In genomic region chr4:52841707-52842456, GRCh38 we compare ENCODE assay signal across 13 cellular contexts. TPM values are rescaled to one million over a fixed set of nuclear protein-coding genes. Genes with fewer than 3 reads are reported as not detected.
DNase-seq lines count a peak whose midpoint lies in the region; ATAC-seq and TF ChIP-seq lines count a peak whose summit lies in the region.
"Had no signal": no experiment of that assay in that cellular context is flagged by ENCODE, and none has a peak within 500 bp of the region (broad histone marks: within the 10 kb centered on the region; RNA-seq: fewer than 3 reads in every experiment).

No MANE protein-coding gene starts in this region.

- POLR2A ChIA-PET in MCF 10A (lab: Yijun Ruan, JAX) = interaction anchor here (0.7 to 0.9 kb wide), 2 partner anchors 11 to 201 kb away, joined by 3 to 4 read pairs; no protein-coding TSS in a partner anchor

- no peak for TF ChIP-seq POLR2A in breast epithelium (IDR thresholded peaks at IDR 0.05)

- CTCF ChIA-PET in MCF 10A (lab: Yijun Ruan, JAX) = interaction anchor here (0.6 kb wide), 1 partner anchor 129 kb away, joined by 3 read pairs; no protein-coding TSS in a partner anchor

- peaks cover 25% of the 10 kb centered on the region for H3K4me1 Mint-ChIP-seq in MCF 10A (ENCODE audit: insufficient read depth, unreplicated experiment)
- H3K4me1 Mint-ChIP-seq: activated naive CD4-positive, alpha-beta T cell treated with anti-CD3 and anti-CD28 coated beads, Interleukin-2, amount 50 U/mL, for 24 hours had no signal

- no peaks in the 10 kb centered on the region for H3K36me3 Mint-ChIP-seq in MCF 10A (ENCODE audit: insufficient read depth, unreplicated experiment)
- H3K36me3 Mint-ChIP-seq: activated naive CD4-positive, alpha-beta T cell treated with anti-CD3 and anti-CD28 coated beads, Interleukin-2, amount 50 U/mL, for 24 hours had no signal

- H3K9me3 ChIP-seq in breast epithelium = no peaks in the 10 kb centered on the region
- H3K9me3 ChIP-seq: A549 had no signal

- H3K4me3 Mint-ChIP-seq in MCF 10A (ENCODE audit: unreplicated experiment) = no peak overlapping the region
- H3K4me3 Mint-ChIP-seq: activated naive CD4-positive, alpha-beta T cell treated with anti-CD3 and anti-CD28 coated beads, Interleukin-2, amount 50 U/mL, for 24 hours had no signal

- no peak for ATAC-seq in HG03439 (IDR thresholded peaks at IDR 0.05; ENCODE audit: unreplicated experiment)
- ATAC-seq: A549, esophagus mucosa had no signal

- TF ChIP-seq CTCF in breast epithelium (IDR thresholded peaks at IDR 0.05) = no peak
- no peak for TF ChIP-seq CTCF in MCF 10A (IDR thresholded peaks at IDR 0.05; ENCODE audit: unreplicated experiment)

- no peaks in the 10 kb centered on the region for H3K27me3 Mint-ChIP-seq in MCF 10A (ENCODE audit: insufficient read depth, unreplicated experiment)
- H3K27me3 Mint-ChIP-seq: activated naive CD4-positive, alpha-beta T cell treated with anti-CD3 and anti-CD28 coated beads, Interleukin-2, amount 50 U/mL, for 24 hours had no signal

- no peak overlapping the region for H3K27ac Mint-ChIP-seq in MCF 10A (ENCODE audit: low read depth, unreplicated experiment)
- H3K27ac Mint-ChIP-seq: activated naive CD4-positive, alpha-beta T cell treated with anti-CD3 and anti-CD28 coated beads, Interleukin-2, amount 50 U/mL, for 24 hours had no signal

- H3K4me3 ChIP-seq in breast epithelium = peak overlapping the region in 1 of 3 donors; percentile 30
- H3K4me3 ChIP-seq: A549 had no signal

- DNase-seq in breast epithelium (ENCODE audit: low spot score in 2 of 2) (no peak), MCF 10A (ENCODE audit: unreplicated experiment) (no peak), head of caudate nucleus (peak in 27 of 42 donors; percentile 19 to 70 (median 42)), nucleus accumbens (lab: John Stamatoyannopoulos, UW) (peak in 37 of 56 donors; percentile 3 to 68 (median 31)), NCI-H1105 treated with DMSO at 0.1 percent for 48 hours (lab: John Stamatoyannopoulos, UW) (no peak), GM03348 (ENCODE audit: low spot score) (no peak)
- no peak for DNase-seq in activated CD4-positive, alpha-beta T cell treated with anti-CD3 and anti-CD28 coated beads for 1 hour
- DNase-seq: Karpas-422, NCI-H187 treated with DMSO at 0.1 percent for 48 hours had no signal

- no TSS peak for BruUV-seq in MCF 10A (replicated peaks; lab: Mats Ljungman, UMichigan)

- no peaks in the 10 kb centered on the region for H3K36me3 ChIP-seq in breast epithelium

- H3K27me3 ChIP-seq in breast epithelium = no peaks in the 10 kb centered on the region

- intact Hi-C loops in breast epithelium (cut with DNase I; ENCODE audit: low total_unique reads) = no loop called here
- intact Hi-C loops in MCF 10A (cut with micrococcal nuclease) = loop anchor here (2.0 kb wide), 1 partner anchor 19 kb away; no protein-coding TSS in a partner anchor
- intact Hi-C loops in head of caudate nucleus (cut with DNase I) = no loop called here

- H3K27ac ChIP-seq in breast epithelium = peak overlapping the region; percentile 67 to 86
- H3K27ac ChIP-seq: A549 had no signal

- no peaks in the 10 kb centered on the region for H3K9me3 Mint-ChIP-seq in MCF 10A (ENCODE audit: unreplicated experiment)
- H3K9me3 Mint-ChIP-seq: activated naive CD4-positive, alpha-beta T cell treated with anti-CD3 and anti-CD28 coated beads, Interleukin-2, amount 50 U/mL, for 24 hours had no signal

- H3K4me1 ChIP-seq in breast epithelium = peaks cover 10 to 11% of the 10 kb centered on the region in 2 donors
- H3K4me1 ChIP-seq: A549 had no signal

RNA-seq across cellular contexts. Expression of gene RASL11B, which starts 20.2 kb away (rescaled TPM):
- total RNA-seq in breast epithelium (1 to 10 TPM in 2 of 3 donors, not detected in 1; 3.1 to 4.9 TPM), MCF 10A (2022) (1.7 and 2.6 TPM in 2 replicates)

Comparison
In these comparisons a context has a peak if more than half of its experiments do, and no peak if none do; other contexts are left out.
1. DNase-seq: peak in head of caudate nucleus (27 of 42) and nucleus accumbens (37 of 56); none in breast epithelium (0 of 2), MCF 10A (single experiment), NCI-H1105 treated with DMSO at 0.1 percent for 48 hours (single experiment), activated CD4-positive, alpha-beta T cell treated with anti-CD3 and anti-CD28 coated beads for 1 hour (single experiment) and GM03348 (single experiment).